In the genomic region with DNA sequence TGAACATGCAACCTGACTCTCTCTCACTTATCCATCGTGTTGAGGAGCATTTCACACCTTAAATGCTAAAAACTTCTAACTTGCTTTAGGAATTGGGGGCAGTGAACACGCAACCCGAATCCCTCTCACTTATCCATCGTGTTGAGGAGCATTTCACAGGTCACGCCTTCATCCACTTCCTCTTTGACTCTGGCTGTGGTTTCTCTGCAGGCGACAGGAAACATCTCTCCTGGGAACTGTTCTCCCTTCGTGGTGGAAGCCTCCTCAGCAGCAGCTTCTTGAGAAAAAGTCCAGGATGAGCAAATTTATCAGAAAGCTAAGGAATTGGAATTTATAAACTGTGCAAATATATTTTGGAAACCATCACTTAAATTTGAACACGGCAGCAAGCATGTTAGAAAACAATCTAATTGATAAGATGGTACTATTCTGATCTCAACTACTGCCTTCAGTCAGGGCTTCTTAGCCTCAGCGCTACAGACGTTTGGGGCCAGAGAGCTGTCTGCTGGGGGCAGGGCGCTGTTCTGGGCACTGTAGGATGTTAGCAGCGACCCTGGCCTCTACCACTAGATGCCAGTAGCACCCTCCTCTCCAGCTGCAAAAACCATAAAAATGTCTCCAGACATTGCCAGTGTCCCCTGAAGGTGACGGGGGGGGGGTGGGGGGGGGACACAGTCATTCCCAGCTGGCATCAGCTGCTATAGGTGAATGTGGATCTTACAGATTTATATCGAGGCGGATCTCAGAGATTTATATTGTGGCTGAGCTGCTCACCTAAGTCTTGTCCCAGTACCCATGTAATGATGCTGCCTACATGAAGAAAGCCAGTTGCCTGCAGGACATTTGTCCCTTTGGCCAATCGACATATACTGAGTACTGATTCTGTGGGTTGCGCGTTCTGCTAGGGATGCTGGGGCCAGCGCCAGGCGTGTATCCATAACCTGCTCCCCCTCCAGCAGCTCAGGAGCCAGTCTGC, we compare ENCODE assay signal across 8 cellular contexts. TPM values are rescaled to one million over a fixed set of nuclear protein-coding genes. Genes with fewer than 3 reads are reported as not detected.
DNase-seq lines count a peak whose midpoint lies in the region; ATAC-seq and TF ChIP-seq lines count a peak whose summit lies in the region.

No MANE protein-coding gene starts in this region.

- H3K36me3 Mint-ChIP-seq in T-helper 17 cell (ENCODE audit: low read depth), result peaks cover 3% of the 10 kb centered on the region

- H3K4me1 ChIP-seq in cardiac muscle cell (ENCODE audit: low read depth) (peaks cover 31% of the 10 kb centered on the region), Karpas-422 (ENCODE audit: low read length) (peaks cover 68% of the 10 kb centered on the region)

- H4K20me1 ChIP-seq in Karpas-422 (ENCODE audit: insufficient read depth, low read depth, low read length), result no peaks in the 10 kb centered on the region

- peak; percentile 44 to 78 for DNase-seq in cardiac muscle cell (ENCODE audit: low read depth in 1 of 2, low spot score in 1 of 2)
- DNase-seq in Right ventricle myocardium inferior (ENCODE audit: missing footprints), result no peak
- peak; percentile 88 for DNase-seq in Karpas-422
- no peak for DNase-seq in T-helper 17 cell
- peak; percentile 22 for DNase-seq in fibroblast of pulmonary artery (ENCODE audit: low read depth)
- DNase-seq in stimulated activated CD4-positive, alpha-beta T cell treated with anti-CD3 and anti-CD28 coated beads, Interleukin-1b, Interleukin-23, amount 100 ng/mL, for 48 hours, result peak; percentile 44
- DNase-seq in NCI-H446 treated with DMSO at 0.1 percent for 48 hours (lab: John Stamatoyannopoulos, UW), result no peak

- H3K4me3 ChIP-seq in cardiac muscle cell (no peak overlapping the region), Karpas-422 (ENCODE audit: low read length) (peak overlapping the region; percentile 43), fibroblast of pulmonary artery (replicated peaks; ENCODE audit: low read depth, low read length) (no peak overlapping the region)

- intact Hi-C loops in Right ventricle myocardium inferior (cut with DNase I), result no loop called here

- TF ChIP-seq CTCF in cardiac muscle cell (IDR thresholded peaks at IDR 0.05; ENCODE audit: low read depth, low read length) (peak; percentile 50), fibroblast of pulmonary artery (IDR thresholded peaks at IDR 0.05; ENCODE audit: low read length, missing control alignments) (peak; percentile 42)

- H3K9me2 ChIP-seq in Karpas-422 (replicated peaks; ENCODE audit: insufficient read depth, low read length), result no peaks in the 10 kb centered on the region

- no peak overlapping the region for H2AFZ ChIP-seq in Karpas-422 (ENCODE audit: low read length)

- no peaks in the 10 kb centered on the region for H3K36me3 ChIP-seq in cardiac muscle cell
- H3K36me3 ChIP-seq in Karpas-422 (ENCODE audit: insufficient read depth, low read length), result peaks cover 22% of the 10 kb centered on the region; the same call in 1 of the 2 replicates

- no peak overlapping the region for H3K27ac Mint-ChIP-seq in T-helper 17 cell

- no peaks in the 10 kb centered on the region for H3K27me3 ChIP-seq in cardiac muscle cell
- no peaks in the 10 kb centered on the region for H3K27me3 ChIP-seq in Karpas-422 (ENCODE audit: low read length)

- H3K4me2 ChIP-seq in Karpas-422 (ENCODE audit: low read depth, low read length, poor library complexity, severe bottlenecking), result peak overlapping the region; percentile 74

- peaks cover 61% of the 10 kb centered on the region for H3K79me2 ChIP-seq in Karpas-422 (ENCODE audit: low read length)

- H3K27ac ChIP-seq in cardiac muscle cell (peak overlapping the region; percentile 42), Karpas-422 (ENCODE audit: low read length) (peak overlapping the region; percentile 91)

- H3K9me3 ChIP-seq in cardiac muscle cell (ENCODE audit: low read depth), result no peaks in the 10 kb centered on the region
- no peaks in the 10 kb centered on the region for H3K9me3 ChIP-seq in Karpas-422 (ENCODE audit: low read length)
- H3K9me3 ChIP-seq in T-helper 17 cell (ENCODE audit: control insufficient read depth, low read length, poor library complexity, severe bottlenecking), result no peaks in the 10 kb centered on the region

- peak overlapping the region; percentile 51 for H3K9ac ChIP-seq in Karpas-422 (ENCODE audit: low read length)

- peaks cover 54% of the 10 kb centered on the region for H3K27me3 Mint-ChIP-seq in T-helper 17 cell

- ATAC-seq in Right ventricle myocardium inferior (no peak), T-helper 17 cell (peak; percentile 78), GM19455 (IDR thresholded peaks at IDR 0.05; ENCODE audit: unreplicated experiment) (no peak)

- peaks cover 17% of the 10 kb centered on the region for H3K4me1 Mint-ChIP-seq in T-helper 17 cell

- no peak overlapping the region for H3K4me3 Mint-ChIP-seq in T-helper 17 cell

RNA-seq across cellular contexts. Expression of a gene that starts 26.2 kb away (rescaled TPM):
- total RNA-seq in cardiac muscle cell (0.09 TPM in 1 of 2 replicates, not detected in the other), Right ventricle myocardium inferior (not detected), T-helper 17 cell (not detected)
- polyA plus RNA-seq in cardiac muscle cell, result 0.09 TPM in 1 of 2 replicates, not detected in the other
- total RNA-seq in Karpas-422 (2014; rRNA removed; shearing (Covaris generic); ENCODE audit: low replicate concordance), result not detected in 2 replicates

Comparison
In these comparisons a context has a peak if more than half of its experiments do, and no peak if none do; other contexts are left out.
1. DNase-seq: peak in cardiac muscle cell (2 of 2), Karpas-422 (single experiment), fibroblast of pulmonary artery (single experiment) and stimulated activated CD4-positive, alpha-beta T cell treated with anti-CD3 and anti-CD28 coated beads, Interleukin-1b, Interleukin-23, amount 100 ng/mL, for 48 hours (single experiment); none in Right ventricle myocardium inferior (single experiment), T-helper 17 cell (0 of 3) and NCI-H446 treated with DMSO at 0.1 percent for 48 hours (single experiment).